Comparison of ENCODE assay signal across 1 cellular context in genomic region chr7:21773326-21773725, GRCh38.
TF ChIP-seq lines count a peak whose summit lies in the region.

No MANE protein-coding gene starts in this region.

TF ChIP-seq in H1, 55 proteins besides CTCF, POLR2A, EP300 and RAD21 (continued from another document):
- TF ChIP-seq CHD7 (IDR thresholded peaks at IDR 0.05; ENCODE audit: insufficient replicate concordance, low read length) (no peak), MAX (IDR thresholded peaks at IDR 0.05) (no peak), SP2 (IDR thresholded peaks at IDR 0.05; ENCODE audit: low read length) (no peak), SP4 (IDR thresholded peaks at IDR 0.05; ENCODE audit: low read length) (no peak), JUND (IDR thresholded peaks at IDR 0.05; ENCODE audit: low read length) (no peak), POLR2AphosphoS5 (IDR thresholded peaks at IDR 0.05; ENCODE audit: low read depth, low read length) (no peak), EZH2 (IDR thresholded peaks at IDR 0.05; ENCODE audit: low read depth, low read length, severe bottlenecking) (no peak), SP1 (IDR thresholded peaks at IDR 0.05; ENCODE audit: low read depth, low read length) (no peak), SUZ12 (IDR thresholded peaks at IDR 0.05; ENCODE audit: low read length) (no peak), JUN (IDR thresholded peaks at IDR 0.05; ENCODE audit: low read depth, low read length) (no peak), KDM4A (IDR thresholded peaks at IDR 0.05; ENCODE audit: low read depth, low read length, severe bottlenecking) (no peak), BACH1 (IDR thresholded peaks at IDR 0.05; ENCODE audit: low read length) (no peak), SIX5 (IDR thresholded peaks at IDR 0.05; ENCODE audit: low read depth, low read length) (no peak), RNF2 (IDR thresholded peaks at IDR 0.05; ENCODE audit: borderline replicate concordance, low read depth, low read length, missing control alignments, poor library complexity, severe bottlenecking) (no peak), CTBP2 (IDR thresholded peaks at IDR 0.05; ENCODE audit: borderline replicate concordance, insufficient read depth, insufficient read length, low read length) (no peak), SIN3A (conservative IDR thresholded peaks at IDR 0.05 in 1 of 2, IDR thresholded peaks at IDR 0.05 in 1 of 2; ENCODE audit: low read depth in 1 of 2, low read length in 2 of 2) (no peak), GABPA (IDR thresholded peaks at IDR 0.05; ENCODE audit: borderline replicate concordance, insufficient read depth, low read length) (no peak), ATF2 (IDR thresholded peaks at IDR 0.05; ENCODE audit: low read length) (no peak), BRCA1 (IDR thresholded peaks at IDR 0.05; ENCODE audit: low read depth, low read length) (no peak)
